Comparison of ENCODE assay signal across 11 cellular contexts in the genomic region with DNA sequence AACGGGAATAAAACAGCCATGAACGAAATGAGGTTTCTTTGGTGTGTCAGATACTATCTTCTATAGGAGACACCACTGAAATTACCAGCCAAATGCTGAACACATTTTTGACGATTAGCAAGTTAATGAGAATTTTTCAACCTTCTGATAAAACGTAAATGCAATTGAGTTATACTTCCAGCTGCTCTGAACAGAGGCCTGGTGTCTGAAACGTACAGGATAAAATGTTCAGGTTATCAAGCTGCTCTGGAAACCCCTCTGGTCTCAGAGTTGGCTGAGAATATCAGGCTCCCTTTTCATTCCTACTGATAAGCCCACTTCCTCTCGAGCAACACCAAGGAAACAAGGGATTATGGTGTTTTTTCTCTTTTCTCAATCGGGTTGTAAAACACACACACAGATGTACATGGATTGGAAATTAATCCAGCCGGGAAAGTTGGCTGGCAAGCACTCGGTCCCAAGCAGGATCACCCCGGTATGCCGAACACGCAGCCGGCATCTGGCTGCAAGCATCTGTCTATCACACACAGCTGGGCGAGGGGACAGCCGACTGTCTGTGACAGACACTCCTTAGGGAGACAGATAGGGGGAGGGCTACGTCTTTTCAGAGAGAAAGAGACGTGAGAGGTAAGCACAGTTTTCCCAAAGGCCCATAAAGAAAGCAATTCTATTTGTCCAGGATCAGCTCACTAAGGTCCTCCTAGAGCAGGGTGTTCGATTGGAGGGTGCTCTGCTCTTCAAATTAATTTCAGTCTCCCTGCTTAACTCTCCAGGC.
A peak's percentile ranks its signal among the peaks of the same experiment; 100 is the strongest.
DNase-seq lines count a peak whose midpoint lies in the region; ATAC-seq and TF ChIP-seq lines count a peak whose summit lies in the region.
"Had no signal": no experiment of that assay in that cellular context is flagged by ENCODE, and none has a peak within 500 bp of the region (broad histone marks: within the 10 kb centered on the region; RNA-seq: fewer than 3 reads in every experiment).

No MANE protein-coding gene starts in this region.

- no peaks in the 10 kb centered on the region for H3K36me3 Mint-ChIP-seq in neural progenitor cell
- peaks cover 7% of the 10 kb centered on the region for H3K36me3 Mint-ChIP-seq in activated T-cell treated with anti-CD3 and anti-CD28 coated beads, Interleukin-2, amount 50 U/mL, for 24 hours (ENCODE audit: low read depth)

- H3K79me2 ChIP-seq in neural progenitor cell (ENCODE audit: low read depth), result no peaks in the 10 kb centered on the region

- H2AFZ ChIP-seq in neural progenitor cell (replicated peaks), result peak overlapping the region; percentile 53

- H3K27ac ChIP-seq in SJCRH30 (peak overlapping the region; percentile 31), cardiac muscle cell (peak overlapping the region; percentile 67), neural progenitor cell (no peak overlapping the region)
- H3K27ac ChIP-seq: pancreas had no signal

- H3K4me1 Mint-ChIP-seq in neural progenitor cell, result peaks cover 13% of the 10 kb centered on the region
- peaks cover 13% of the 10 kb centered on the region for H3K4me1 Mint-ChIP-seq in activated T-cell treated with anti-CD3 and anti-CD28 coated beads, Interleukin-2, amount 50 U/mL, for 24 hours (ENCODE audit: low read depth)

- peak overlapping the region; percentile 62 for H3K4me2 ChIP-seq in neural progenitor cell

- H3K27me3 ChIP-seq in SJCRH30, result no peaks in the 10 kb centered on the region
- H3K27me3 ChIP-seq in cardiac muscle cell, result no peaks in the 10 kb centered on the region
- peaks cover 7% of the 10 kb centered on the region for H3K27me3 ChIP-seq in neural progenitor cell
- H3K27me3 ChIP-seq: pancreas had no signal

- H4K20me1 ChIP-seq in neural progenitor cell (ENCODE audit: low read depth), result no peaks in the 10 kb centered on the region

- H3K27ac Mint-ChIP-seq in neural progenitor cell, result no peak overlapping the region
- H3K27ac Mint-ChIP-seq in activated T-cell treated with anti-CD3 and anti-CD28 coated beads, Interleukin-2, amount 50 U/mL, for 24 hours, result no peak overlapping the region
- H3K27ac Mint-ChIP-seq: B cell had no signal

- no peaks in the 10 kb centered on the region for H3F3A ChIP-seq in neural progenitor cell (ENCODE audit: low read depth)

- no peak for ATAC-seq in HG03175 (IDR thresholded peaks at IDR 0.05; ENCODE audit: unreplicated experiment)
- ATAC-seq in HG03457 (IDR thresholded peaks at IDR 0.05; ENCODE audit: unreplicated experiment), result no peak

- peaks cover 8% of the 10 kb centered on the region for H3K27me3 Mint-ChIP-seq in neural progenitor cell (ENCODE audit: insufficient read depth, low read depth)
- H3K27me3 Mint-ChIP-seq in activated T-cell treated with anti-CD3 and anti-CD28 coated beads, Interleukin-2, amount 50 U/mL, for 24 hours, result no peaks in the 10 kb centered on the region
- H3K27me3 Mint-ChIP-seq: B cell had no signal

- DNase-seq in GM03348 (ENCODE audit: low spot score) (peak; percentile 28), SJCRH30 (peak in 1 of 2 experiments; percentile 32), cardiac muscle cell (ENCODE audit: low read depth in 1 of 2, low spot score in 1 of 2) (no peak), neural progenitor cell (ENCODE audit: low spot score) (peak; percentile 78), NCI-H1092 treated with DMSO at 0.1 percent for 48 hours (lab: John Stamatoyannopoulos, UW) (no peak)
- DNase-seq in activated T-cell treated with anti-CD3 and anti-CD28 coated beads, Interleukin-2, amount 50 U/mL, for 24 hours, result no peak

- H3K4me1 ChIP-seq in SJCRH30, result peaks cover 35% of the 10 kb centered on the region
- peaks cover 25% of the 10 kb centered on the region for H3K4me1 ChIP-seq in cardiac muscle cell (ENCODE audit: low read depth)
- H3K4me1 ChIP-seq in neural progenitor cell, result peaks cover 5% of the 10 kb centered on the region

- H3K36me3 ChIP-seq in SJCRH30 (peaks cover 3% of the 10 kb centered on the region; the same call in 1 of the 2 replicates), cardiac muscle cell (no peaks in the 10 kb centered on the region), neural progenitor cell (no peaks in the 10 kb centered on the region)
- H3K36me3 ChIP-seq: pancreas had no signal

- peak overlapping the region; percentile 13 for H3K4me3 Mint-ChIP-seq in neural progenitor cell
- H3K4me3 Mint-ChIP-seq in activated T-cell treated with anti-CD3 and anti-CD28 coated beads, Interleukin-2, amount 50 U/mL, for 24 hours, result no peak overlapping the region
- H3K4me3 Mint-ChIP-seq: B cell had no signal

- H3K9me3 Mint-ChIP-seq in neural progenitor cell, result no peaks in the 10 kb centered on the region
- H3K9me3 Mint-ChIP-seq in activated T-cell treated with anti-CD3 and anti-CD28 coated beads, Interleukin-2, amount 50 U/mL, for 24 hours, result no peaks in the 10 kb centered on the region
- H3K9me3 Mint-ChIP-seq: activated naive CD4-positive, alpha-beta T cell treated with anti-CD3 and anti-CD28 coated beads, Interleukin-2, amount 50 U/mL, for 72 hours had no signal

- TF ChIP-seq CTCF in cardiac muscle cell (IDR thresholded peaks at IDR 0.05; ENCODE audit: low read depth, low read length) (no peak), neural progenitor cell (IDR thresholded peaks at IDR 0.05) (no peak)

- H3K4me3 ChIP-seq in SJCRH30 (peak overlapping the region; percentile 19), cardiac muscle cell (no peak overlapping the region), neural progenitor cell (peak overlapping the region; percentile 30)
- H3K4me3 ChIP-seq: pancreas had no signal

- no peak overlapping the region for H3K9ac ChIP-seq in neural progenitor cell

- H3K9me3 ChIP-seq in SJCRH30 (replicated peaks), result no peaks in the 10 kb centered on the region
- H3K9me3 ChIP-seq in cardiac muscle cell (ENCODE audit: low read depth), result no peaks in the 10 kb centered on the region
- H3K9me3 ChIP-seq in neural progenitor cell (ENCODE audit: low read depth), result no peaks in the 10 kb centered on the region
- H3K9me3 ChIP-seq: pancreas had no signal

Comparison
In these comparisons a context has a peak if more than half of its experiments do, and no peak if none do; other contexts are left out.
1. DNase-seq: peak in GM03348 (single experiment) and neural progenitor cell (single experiment); none in cardiac muscle cell (0 of 2), activated T-cell treated with anti-CD3 and anti-CD28 coated beads, Interleukin-2, amount 50 U/mL, for 24 hours (single experiment) and NCI-H1092 treated with DMSO at 0.1 percent for 48 hours (single experiment).